ENCODE assay signal across 16 cellular contexts in genomic region chr16:50602126-50602525, GRCh38.
DNase-seq lines count a peak whose midpoint lies in the region; ATAC-seq and TF ChIP-seq lines count a peak whose summit lies in the region.
"Had no signal": no experiment of that assay in that cellular context is flagged by ENCODE, and none has a peak within 500 bp of the region (broad histone marks: within the 10 kb centered on the region; RNA-seq: fewer than 3 reads in every experiment).

No MANE protein-coding gene starts in this region.

- DNase-seq in tibial artery (no peak), Kasumi-1 (lab: John Stamatoyannopoulos, UW) (no peak), OCI-M2 (lab: John Stamatoyannopoulos, UW; ENCODE audit: unreplicated experiment) (no peak)
- DNase-seq: activated gamma-delta T cell, cortex of kidney, DMS53, MV-4-11, NCI-H510A, Right ventricle myocardium superior had no signal

- no peaks in the 10 kb centered on the region for H3K36me3 ChIP-seq in HEK293 (ENCODE audit: control insufficient read depth in 2 of 2, insufficient read depth in 1 of 2, low read length in 2 of 2)
- H3K36me3 ChIP-seq in tibial artery, result no peaks in the 10 kb centered on the region
- H3K36me3 ChIP-seq: neutrophil had no signal

- no peaks in the 10 kb centered on the region for H3K27me3 ChIP-seq in tibial artery
- H3K27me3 ChIP-seq: neutrophil had no signal

- POLR2A ChIA-PET in HEK293 (lab: Yijun Ruan, JAX), result no interaction called here

- H3K27ac ChIP-seq in HEK293 (ENCODE audit: extremely low read depth, low read depth, low read length) (no peak overlapping the region), tibial artery (peak overlapping the region; percentile 87 to 89)
- H3K27ac ChIP-seq: neutrophil had no signal

- intact Hi-C loops in dendritic cell treated with granulocyte-macrophage colony-stimulating factor and Interleukin-4, amounts not matched to agents 40 ng/mL and 50 ng/mL, for 4 days (cut with micrococcal nuclease), result no loop called here
- intact Hi-C loops in tibial artery (cut with DNase I; ENCODE audit: low total_unique reads), result no loop called here

- H3K36me3 Mint-ChIP-seq in dendritic cell treated with granulocyte-macrophage colony-stimulating factor and Interleukin-4, amounts not matched to agents 40 ng/mL and 50 ng/mL, for 4 days (ENCODE audit: low read depth), result no peaks in the 10 kb centered on the region
- no peaks in the 10 kb centered on the region for H3K36me3 Mint-ChIP-seq in nephron (ENCODE audit: low read depth)

- peaks cover 5% of the 10 kb centered on the region for H3K27me3 Mint-ChIP-seq in dendritic cell treated with granulocyte-macrophage colony-stimulating factor and Interleukin-4, amounts not matched to agents 40 ng/mL and 50 ng/mL, for 4 days
- peaks cover 7% of the 10 kb centered on the region for H3K27me3 Mint-ChIP-seq in nephron (ENCODE audit: low read depth)
- H3K27me3 Mint-ChIP-seq: B cell had no signal

- H3K4me3 ChIP-seq in HEK293 (ENCODE audit: low read depth, low read length) (no peak overlapping the region), tibial artery (no peak overlapping the region)

- H3K4me1 Mint-ChIP-seq in dendritic cell treated with granulocyte-macrophage colony-stimulating factor and Interleukin-4, amounts not matched to agents 40 ng/mL and 50 ng/mL, for 4 days (ENCODE audit: low read depth), result peaks cover 10% of the 10 kb centered on the region
- H3K4me1 Mint-ChIP-seq in nephron, result peaks cover 75% of the 10 kb centered on the region
- H3K4me1 Mint-ChIP-seq: B cell had no signal

- no peak for ATAC-seq in GM18867 (IDR thresholded peaks at IDR 0.05; ENCODE audit: unreplicated experiment)
- ATAC-seq: right cardiac atrium had no signal

- H3K27ac Mint-ChIP-seq in dendritic cell treated with granulocyte-macrophage colony-stimulating factor and Interleukin-4, amounts not matched to agents 40 ng/mL and 50 ng/mL, for 4 days, result peak overlapping the region; percentile 7
- H3K27ac Mint-ChIP-seq in nephron, result peak overlapping the region in 2 of 3 experiments; percentile 88 to 98
- H3K27ac Mint-ChIP-seq: B cell had no signal

- H3K4me1 ChIP-seq in HEK293 (ENCODE audit: control insufficient read depth, insufficient read depth, low read length), result no peaks in the 10 kb centered on the region
- H3K4me1 ChIP-seq in tibial artery, result peaks cover 20 to 100% (median 83%) of the 10 kb centered on the region in 4 donors

- H3K4me3 Mint-ChIP-seq in dendritic cell treated with granulocyte-macrophage colony-stimulating factor and Interleukin-4, amounts not matched to agents 40 ng/mL and 50 ng/mL, for 4 days, result no peak overlapping the region
- H3K4me3 Mint-ChIP-seq in nephron, result no peak overlapping the region
- H3K4me3 Mint-ChIP-seq: B cell had no signal

- H3K9me3 Mint-ChIP-seq in dendritic cell treated with granulocyte-macrophage colony-stimulating factor and Interleukin-4, amounts not matched to agents 40 ng/mL and 50 ng/mL, for 4 days, result no peaks in the 10 kb centered on the region
- no peaks in the 10 kb centered on the region for H3K9me3 Mint-ChIP-seq in nephron

- TF ChIP-seq CTCF in HEK293 (tag by site-specific recombination; IDR thresholded peaks at IDR 0.05) (no peak), nephron (IDR thresholded peaks at IDR 0.05; ENCODE audit: unreplicated experiment in 3 of 3) (no peak), tibial artery (IDR thresholded peaks at IDR 0.05) (no peak)

- H3K9me3 ChIP-seq in HEK293 (ENCODE audit: control insufficient read depth, insufficient read depth, low read depth, low read length), result no peaks in the 10 kb centered on the region
- H3K9me3 ChIP-seq in tibial artery, result no peaks in the 10 kb centered on the region
- H3K9me3 ChIP-seq: neutrophil had no signal

- CTCF ChIA-PET in HEK293 (lab: Yijun Ruan, JAX), result no interaction called here

TF ChIP-seq in HEK293, 187 proteins besides CTCF, POLR2A, EP300 and RAD21:
- TF ChIP-seq OVOL3 (tag by site-specific recombination; IDR thresholded peaks at IDR 0.05) (no peak), ZNF423 (tag by site-specific recombination; IDR thresholded peaks at IDR 0.05) (no peak), ZFHX2 (tag by site-specific recombination; conservative IDR thresholded peaks at IDR 0.05) (0 out of 2 replicates have a peak, but pooled peaks have one; percentile 17), EGR2 (tag by site-specific recombination; IDR thresholded peaks at IDR 0.05; ENCODE audit: low read depth) (0 out of 2 replicates have a peak, but pooled peaks have one; percentile 24)
